ENCODE assay signal across 11 cellular contexts in genomic region chr11:69703711-69704507, GRCh38. TPM values are rescaled to one million over a fixed set of nuclear protein-coding genes. Genes with fewer than 3 reads are reported as not detected.
A peak's percentile ranks its signal among the peaks of the same experiment; 100 is the strongest.
DNase-seq lines count a peak whose midpoint lies in the region; ATAC-seq, FAIRE-seq and TF ChIP-seq lines count a peak whose summit lies in the region.
"Had no signal": no experiment of that assay in that cellular context is flagged by ENCODE, and none has a peak within 500 bp of the region (broad histone marks: within the 10 kb centered on the region; RNA-seq: fewer than 3 reads in every experiment).

Gene FGF19, minus strand, starts transcription at chr11:69704022. Its CDS starts 146 bp downstream, at chr11:69703876.

- H2BK20ac ChIP-seq in H9 (ENCODE audit: low read depth, low read length, poor library complexity, severe bottlenecking): no peak within 1 kb of the TSS

- peaks cover 28 to 63% (median 41%) of the 10 kb centered on the region in 10 experiments for H3K4me1 ChIP-seq in BLaER1 treated with 17β-estradiol and CSF1 and Interleukin-3, amounts not matched to agents 10 nM and 100 nM
- H3K4me1 ChIP-seq in H9 (ENCODE audit: insufficient read depth, low read length) (peaks cover 6% of the 10 kb centered on the region; the same call in 1 of the 2 replicates), ascending aorta (peaks cover 0 to 14% of the 10 kb centered on the region in 2 donors), small intestine (ENCODE audit: control insufficient read depth in 2 of 2, insufficient read depth in 1 of 2, low read depth in 1 of 2, low read length in 1 of 2) (peaks cover 0 to 3% of the 10 kb centered on the region in 2 donors)

- H3K79me2 ChIP-seq in H9 (ENCODE audit: insufficient read depth, low read length): no peaks in the 10 kb centered on the region

- intact Hi-C loops in ascending aorta (cut with DNase I): loop anchor here (5.0 kb wide), 1 partner anchor 488 kb away; no protein-coding TSS in a partner anchor

- no peak within 1 kb of the TSS for H3K4ac ChIP-seq in H9 (ENCODE audit: low read depth, low read length)

- no peak within 1 kb of the TSS for H3K27ac ChIP-seq in BLaER1 treated with 17β-estradiol and CSF1 and Interleukin-3, amounts not matched to agents 10 nM and 100 nM
- H3K27ac ChIP-seq in H9 (ENCODE audit: insufficient read length, low read depth, low read length) (no peak within 1 kb of the TSS), ascending aorta (no peak within 1 kb of the TSS), small intestine (ENCODE audit: low read depth in 1 of 2, low read length in 1 of 2) (no peak within 1 kb of the TSS)

- peaks cover 33 to 45% of the 10 kb centered on the region in 2 experiments for H3K4me1 Mint-ChIP-seq in H9

- H3K14ac ChIP-seq in H9 (ENCODE audit: insufficient read depth, low read length): peak within 1 kb of the TSS; percentile 45

- H2BK15ac ChIP-seq in H9 (ENCODE audit: low read depth, low read length): no peak within 1 kb of the TSS

- H3K9me3 ChIP-seq in BLaER1 treated with 17β-estradiol and CSF1 and Interleukin-3, amounts not matched to agents 10 nM and 100 nM (replicated peaks in 1 of 11): no peaks in the 10 kb centered on the region
- H3K9me3 ChIP-seq in H9 (ENCODE audit: control insufficient read depth, low read depth, low read length) (no peaks in the 10 kb centered on the region), ascending aorta (no peaks in the 10 kb centered on the region), small intestine (ENCODE audit: control insufficient read depth, low read depth) (no peaks in the 10 kb centered on the region)

- peaks cover 0 to 73% (median 55%) of the 10 kb centered on the region in 11 experiments; a peak in 17 of 22 replicates for H4K20me1 ChIP-seq in BLaER1 treated with 17β-estradiol and CSF1 and Interleukin-3, amounts not matched to agents 10 nM and 100 nM
- H4K20me1 ChIP-seq in H9 (ENCODE audit: control insufficient read depth, insufficient read depth, insufficient read length): peaks cover 2% of the 10 kb centered on the region

- H2AK5ac ChIP-seq in H9 (ENCODE audit: insufficient read length, low read length): no peak within 1 kb of the TSS

- no peak for TF ChIP-seq CTCF in H9 (conservative IDR thresholded peaks at IDR 0.05)
- no peak for TF ChIP-seq CTCF in ascending aorta (IDR thresholded peaks at IDR 0.05)

- no peaks in the 10 kb centered on the region for H3K9me3 Mint-ChIP-seq in H9

- DNase-seq in H9 (peak; percentile 85), ascending aorta (ENCODE audit: low spot score in 2 of 2) (no peak), mucosa of gallbladder (ENCODE audit: low spot score) (peak; percentile 87), small intestine (no peak), NCI-H1436 (lab: John Stamatoyannopoulos, UW) (no peak)
- DNase-seq: amniotic stem cell, NCI-H2029 treated with DMSO at 0.1 percent for 48 hours had no signal

- no peak within 1 kb of the TSS for H2BK12ac ChIP-seq in H9 (ENCODE audit: insufficient read length, low read depth, low read length)

- ATAC-seq in GM21723 (IDR thresholded peaks at IDR 0.05; ENCODE audit: unreplicated experiment) (no peak), HG03175 (IDR thresholded peaks at IDR 0.05; ENCODE audit: unreplicated experiment) (no peak)

- H2BK120ac ChIP-seq in H9 (ENCODE audit: low read depth, low read length, poor library complexity, severe bottlenecking): no peak within 1 kb of the TSS

- H3K27me3 ChIP-seq in BLaER1 treated with 17β-estradiol and CSF1 and Interleukin-3, amounts not matched to agents 10 nM and 100 nM: peaks cover 86 to 97% (median 90%) of the 10 kb centered on the region in 11 experiments
- H3K27me3 ChIP-seq in H9 (ENCODE audit: insufficient read depth, low read length) (peaks cover 2% of the 10 kb centered on the region; the same call in 1 of the 2 replicates), ascending aorta (peaks cover 16% of the 10 kb centered on the region), small intestine (ENCODE audit: control insufficient read depth in 2 of 2, insufficient read depth in 2 of 2, low read length in 2 of 2) (peaks cover 21 to 32% of the 10 kb centered on the region in 2 donors)

- no peak within 1 kb of the TSS for H4K8ac ChIP-seq in H9 (replicated peaks; ENCODE audit: insufficient read length, low read depth, low read length)

- no peak within 1 kb of the TSS for H3K56ac ChIP-seq in H9 (ENCODE audit: insufficient read length, low read depth, low read length)

- FAIRE-seq in small intestine (lab: Jason Lieb, UNC): no peak

- peaks cover 0 to under 1% (median 0%) of the 10 kb centered on the region in 3 experiments; a peak in 1 of 7 replicates for H3K36me3 Mint-ChIP-seq in H9 (ENCODE audit: insufficient read depth in 1 of 3, low read depth in 3 of 3)

- H3K4me3 ChIP-seq in BLaER1 treated with 17β-estradiol and CSF1 and Interleukin-3, amounts not matched to agents 10 nM and 100 nM: peak within 1 kb of the TSS in 5 of 10 experiments; percentile 16 to 32 (median 31); a peak in 6 of 20 replicates
- H3K4me3 ChIP-seq in ascending aorta (peak within 1 kb of the TSS; percentile 29 to 40), small intestine (ENCODE audit: low read depth in 1 of 2, low read length in 2 of 2) (peak within 1 kb of the TSS in 1 of 2 donors; percentile 6)

- no peaks in the 10 kb centered on the region for H3K36me3 ChIP-seq in BLaER1 treated with 17β-estradiol and CSF1 and Interleukin-3, amounts not matched to agents 10 nM and 100 nM
- H3K36me3 ChIP-seq in ascending aorta: no peaks in the 10 kb centered on the region
- no peaks in the 10 kb centered on the region for H3K36me3 ChIP-seq in small intestine (ENCODE audit: control insufficient read depth in 2 of 2, insufficient read depth in 2 of 2, low read length in 2 of 2)

- H3K27me3 Mint-ChIP-seq in H9 (ENCODE audit: low read depth): peaks cover 40% of the 10 kb centered on the region

- H3T11ph ChIP-seq in H9 (ENCODE audit: low read length): no peak within 1 kb of the TSS

- H3K9ac ChIP-seq in BLaER1 treated with 17β-estradiol and CSF1 and Interleukin-3, amounts not matched to agents 10 nM and 100 nM: no peak within 1 kb of the TSS
- peak within 1 kb of the TSS; percentile 2 for H3K9ac ChIP-seq in H9 (ENCODE audit: extremely low read depth, insufficient read length, low read length)

- no peak within 1 kb of the TSS for H2BK5ac ChIP-seq in H9 (ENCODE audit: insufficient read length, low read length)

- no peak within 1 kb of the TSS for H4K5ac ChIP-seq in H9 (ENCODE audit: insufficient read length, low read depth, low read length)

- H3K4me3 Mint-ChIP-seq in H9: peak within 1 kb of the TSS; percentile 80 to 95

- H3K23ac ChIP-seq in H9 (ENCODE audit: insufficient read length, low read depth, low read length): no peak within 1 kb of the TSS

- H2AFZ ChIP-seq in H9 (ENCODE audit: low read length): no peak within 1 kb of the TSS

- peak within 1 kb of the TSS; percentile 22 to 62 (median 45); a peak in 20 of 22 replicates for H3K4me2 ChIP-seq in BLaER1 treated with 17β-estradiol and CSF1 and Interleukin-3, amounts not matched to agents 10 nM and 100 nM
- peak within 1 kb of the TSS; percentile 64 for H3K4me2 ChIP-seq in H9 (ENCODE audit: insufficient read depth, insufficient read length, low read length)

- H3K27ac Mint-ChIP-seq in H9: peak within 1 kb of the TSS in 1 of 3 experiments; percentile 93; a peak in 1 of 7 replicates

- H4K91ac ChIP-seq in H9 (ENCODE audit: insufficient read length, low read depth, low read length): no peak within 1 kb of the TSS

- no peaks in the 10 kb centered on the region for H3K79me1 ChIP-seq in H9 (ENCODE audit: insufficient read depth, low read depth, low read length, poor library complexity, severe bottlenecking)

- no CpG with 5 or more reads among the region's 72 CpGs for WGBS in H9 (ENCODE audit: extremely low coverage, insufficient read length, low lambda C conversion rate)
- WGBS in small intestine, 3 donors: 1 to 2% (median 1%) methylated on average over 48 to 72 of the region's 72 CpGs

- peaks cover 22% of the 10 kb centered on the region for H3K23me2 ChIP-seq in H9 (ENCODE audit: insufficient read length, low read depth, low read length, poor library complexity, severe bottlenecking)

- peak within 1 kb of the TSS; percentile 45 for H3K18ac ChIP-seq in H9 (ENCODE audit: insufficient read length, low read depth, low read length)

RNA-seq across cellular contexts. Expression of gene FGF19, which starts in this region (rescaled TPM):
- 7.4 and 7.7 TPM in 2 replicates for total RNA-seq in H9 (2021)
- total RNA-seq in ascending aorta: not detected
- total RNA-seq in mucosa of gallbladder: 362 TPM
- under 1 TPM in 1 of 3 donors, not detected in 2; 0.37 TPM for polyA plus RNA-seq in small intestine
- total RNA-seq: T-helper 2 cell treated with Interferon-gamma antibody and Interleukin-4, amounts not matched to agents 100 ng/mL and 5 ng/mL, for 36 hours had no signal

Comparison
In these comparisons a context has a peak if more than half of its experiments do, and no peak if none do; other contexts are left out.
1. RNA of gene FGF19 (total RNA-seq): 362 TPM in mucosa of gallbladder (single experiment); 7.4 to 7.7 TPM in H9 and not detected in ascending aorta (single experiment); every median in the first group is over 10 times any median in the second.
2. DNase-seq: peak in H9 (single experiment) and mucosa of gallbladder (single experiment); none in ascending aorta (0 of 2), small intestine (single experiment) and NCI-H1436 (single experiment).